Comparison of ENCODE assay signal across 8 cellular contexts in genomic region chr12:7113389-7113871, GRCh38. TPM values are rescaled to one million over a fixed set of nuclear protein-coding genes. Genes with fewer than 3 reads are reported as not detected.
DNase-seq lines count a peak whose midpoint lies in the region; ATAC-seq and TF ChIP-seq lines count a peak whose summit lies in the region.

No MANE protein-coding gene starts in this region.

- H3K4me3 Mint-ChIP-seq in activated naive CD8-positive, alpha-beta T cell treated with anti-CD3 and anti-CD28 coated beads for 36 hours: no peak overlapping the region

- H3K9me3 Mint-ChIP-seq in activated naive CD8-positive, alpha-beta T cell treated with anti-CD3 and anti-CD28 coated beads for 36 hours: no peaks in the 10 kb centered on the region

- H3K4me1 Mint-ChIP-seq in activated naive CD8-positive, alpha-beta T cell treated with anti-CD3 and anti-CD28 coated beads for 36 hours: peaks cover 14% of the 10 kb centered on the region

- no peak overlapping the region for H3K27ac Mint-ChIP-seq in activated naive CD8-positive, alpha-beta T cell treated with anti-CD3 and anti-CD28 coated beads for 36 hours

- H3K27me3 Mint-ChIP-seq in activated naive CD8-positive, alpha-beta T cell treated with anti-CD3 and anti-CD28 coated beads for 36 hours: no peaks in the 10 kb centered on the region

- no peak for ATAC-seq in HG03139 (IDR thresholded peaks at IDR 0.05; ENCODE audit: unreplicated experiment)

- peaks cover 2% of the 10 kb centered on the region for H3K36me3 Mint-ChIP-seq in activated naive CD8-positive, alpha-beta T cell treated with anti-CD3 and anti-CD28 coated beads for 36 hours

- peak; percentile 83 for TF ChIP-seq CTCF in GM13976 (IDR thresholded peaks at IDR 0.05; ENCODE audit: borderline replicate concordance, control extremely low read depth, extremely low read depth, insufficient read depth, missing control alignments)

- DNase-seq in AG20443 (ENCODE audit: low spot score) (peak; percentile 79), GM13976 (ENCODE audit: low spot score) (peak; percentile 77), NOMO-1 treated with dmso at 0.1 percent for 144 hours (lab: John Stamatoyannopoulos, UW; ENCODE audit: unreplicated experiment) (peak; percentile 13), hepatic stellate cell (ENCODE audit: low spot score) (peak; percentile 56), NCI-H1930 (lab: John Stamatoyannopoulos, UW) (no peak)
- peak; percentile 21 for DNase-seq in activated naive CD8-positive, alpha-beta T cell treated with anti-CD3 and anti-CD28 coated beads for 36 hours
- DNase-seq in stimulated activated CD4-positive, alpha-beta T cell treated with anti-CD3 and anti-CD28 coated beads, Interleukin-4, amount 100 ng/mL, for 24 hours: peak; percentile 42

- in situ Hi-C loops in GM13976 (cut with MboI; ENCODE audit: low sequenced_read_pairs, unreplicated experiment): loop anchor here (25.0 kb wide), 1 partner anchor 176 kb away; the partner anchor contains the start of genes ATN1, C12orf57 and RNU7-1

RNA-seq across cellular contexts. Expression of gene C1RL, which starts 4.4 kb away (rescaled TPM):
- total RNA-seq in activated naive CD8-positive, alpha-beta T cell treated with anti-CD3 and anti-CD28 coated beads for 36 hours: 10 to 100 TPM in 1 of 2 experiments, 1 to 10 TPM in 1; 8.6 to 10.1 TPM

RNA-seq across cellular contexts. Expression of gene RBP5, which starts 15.3 kb away (rescaled TPM):
- total RNA-seq in activated naive CD8-positive, alpha-beta T cell treated with anti-CD3 and anti-CD28 coated beads for 36 hours: not detected

RNA-seq across cellular contexts. Expression of gene CLSTN3, which starts 16.7 kb away (rescaled TPM):
- 10 to 100 TPM; 16.5 to 17.2 TPM for total RNA-seq in activated naive CD8-positive, alpha-beta T cell treated with anti-CD3 and anti-CD28 coated beads for 36 hours

RNA-seq across cellular contexts. Expression of gene C1R, which starts 21.2 kb away (rescaled TPM):
- 1 to 10 TPM; 1.6 to 2.5 TPM for total RNA-seq in activated naive CD8-positive, alpha-beta T cell treated with anti-CD3 and anti-CD28 coated beads for 36 hours

RNA-seq across cellular contexts. Expression of gene C1S, which starts 52.9 kb away (rescaled TPM):
- total RNA-seq in activated naive CD8-positive, alpha-beta T cell treated with anti-CD3 and anti-CD28 coated beads for 36 hours: under 1 TPM; 0.47 to 0.66 TPM

Comparison
In these comparisons a context has a peak if more than half of its experiments do, and no peak if none do; other contexts are left out.
1. DNase-seq: peak in AG20443 (single experiment), GM13976 (single experiment), NOMO-1 treated with dmso at 0.1 percent for 144 hours (single experiment), activated naive CD8-positive, alpha-beta T cell treated with anti-CD3 and anti-CD28 coated beads for 36 hours (single experiment), hepatic stellate cell (single experiment) and stimulated activated CD4-positive, alpha-beta T cell treated with anti-CD3 and anti-CD28 coated beads, Interleukin-4, amount 100 ng/mL, for 24 hours (single experiment); none in NCI-H1930 (0 of 2).